ENCODE assay signal across 8 cellular contexts in genomic region chr11:108733479-108734116, GRCh38.
DNase-seq lines count a peak whose midpoint lies in the region; ATAC-seq and TF ChIP-seq lines count a peak whose summit lies in the region.

No MANE protein-coding gene starts in this region.

- no peaks in the 10 kb centered on the region for H3K27me3 Mint-ChIP-seq in activated naive CD4-positive, alpha-beta T cell treated with anti-CD3 and anti-CD28 coated beads, Interleukin-2, amount 50 U/mL, for 24 hours

- no peaks in the 10 kb centered on the region for H3K9me2 ChIP-seq in Karpas-422 (replicated peaks; ENCODE audit: insufficient read depth, low read length)

- H3K4me3 ChIP-seq in Karpas-422 (ENCODE audit: low read length) (no peak overlapping the region), osteoblast (ENCODE audit: insufficient read depth, low read length) (peak overlapping the region; percentile 44)

- H3K4me2 ChIP-seq in Karpas-422 (ENCODE audit: low read depth, low read length, poor library complexity, severe bottlenecking): peak overlapping the region; percentile 0
- peak overlapping the region; percentile 50 for H3K4me2 ChIP-seq in osteoblast (ENCODE audit: insufficient read depth, low read length)

- ATAC-seq in GM18517 (IDR thresholded peaks at IDR 0.05; ENCODE audit: unreplicated experiment) (peak; percentile 90), GM21737 (IDR thresholded peaks at IDR 0.05; ENCODE audit: unreplicated experiment) (peak; percentile 84)

- H3K4me1 Mint-ChIP-seq in activated naive CD4-positive, alpha-beta T cell treated with anti-CD3 and anti-CD28 coated beads, Interleukin-2, amount 50 U/mL, for 24 hours: peaks cover 57% of the 10 kb centered on the region

- peak overlapping the region; percentile 40 for H3K4me3 Mint-ChIP-seq in activated naive CD4-positive, alpha-beta T cell treated with anti-CD3 and anti-CD28 coated beads, Interleukin-2, amount 50 U/mL, for 24 hours

- no peak for TF ChIP-seq CTCF in osteoblast (IDR thresholded peaks at IDR 0.05; ENCODE audit: extremely low read depth, low read depth, low read length)

- peaks cover 35% of the 10 kb centered on the region for H3K36me3 Mint-ChIP-seq in activated naive CD4-positive, alpha-beta T cell treated with anti-CD3 and anti-CD28 coated beads, Interleukin-2, amount 50 U/mL, for 24 hours

- H3K27ac ChIP-seq in Karpas-422 (ENCODE audit: low read length): peak overlapping the region; percentile 13
- peak overlapping the region; percentile 54 for H3K27ac ChIP-seq in osteoblast (ENCODE audit: low read depth, low read length)

- H3K9me3 ChIP-seq in Karpas-422 (ENCODE audit: low read length): no peaks in the 10 kb centered on the region; the same call in 1 of the 2 replicates
- no peaks in the 10 kb centered on the region for H3K9me3 ChIP-seq in osteoblast (ENCODE audit: low read depth, low read length)

- no peaks in the 10 kb centered on the region for H3K9me3 Mint-ChIP-seq in activated naive CD4-positive, alpha-beta T cell treated with anti-CD3 and anti-CD28 coated beads, Interleukin-2, amount 50 U/mL, for 24 hours

- peaks cover 99% of the 10 kb centered on the region for H3K79me2 ChIP-seq in Karpas-422 (ENCODE audit: low read length)
- peaks cover 34% of the 10 kb centered on the region for H3K79me2 ChIP-seq in osteoblast (ENCODE audit: insufficient read depth, low read length)

- H3K36me3 ChIP-seq in Karpas-422 (ENCODE audit: insufficient read depth, low read length) (peaks cover 26% of the 10 kb centered on the region), osteoblast (ENCODE audit: insufficient read depth, low read length) (no peaks in the 10 kb centered on the region)

- H3K27me3 ChIP-seq in Karpas-422 (ENCODE audit: low read length) (no peaks in the 10 kb centered on the region), osteoblast (ENCODE audit: insufficient read depth, low read length) (no peaks in the 10 kb centered on the region)

- H3K27ac Mint-ChIP-seq in activated naive CD4-positive, alpha-beta T cell treated with anti-CD3 and anti-CD28 coated beads, Interleukin-2, amount 50 U/mL, for 24 hours: peak overlapping the region; percentile 85

- H4K20me1 ChIP-seq in Karpas-422 (ENCODE audit: insufficient read depth, low read depth, low read length) (no peaks in the 10 kb centered on the region), osteoblast (ENCODE audit: insufficient read depth, low read length) (peaks cover 4% of the 10 kb centered on the region)

- H3K4me1 ChIP-seq in Karpas-422 (ENCODE audit: low read length) (peaks cover 48% of the 10 kb centered on the region), osteoblast (ENCODE audit: insufficient read depth, low read length) (peaks cover 30% of the 10 kb centered on the region)

- H2AFZ ChIP-seq in Karpas-422 (ENCODE audit: low read length) (no peak overlapping the region), osteoblast (ENCODE audit: low read length) (no peak overlapping the region)

- no peak overlapping the region for H3K9ac ChIP-seq in Karpas-422 (ENCODE audit: low read length)

- DNase-seq in Karpas-422 (peak; percentile 65), osteoblast (ENCODE audit: insufficient read length, low spot score, missing footprints) (no peak), NCI-H2196 treated with DMSO at 0.1 percent for 48 hours (lab: John Stamatoyannopoulos, UW; ENCODE audit: unreplicated experiment) (no peak), NCI-H1417 treated with DMSO at 0.1 percent for 48 hours (lab: John Stamatoyannopoulos, UW) (no peak)
- no peak for DNase-seq in central memory CD4-positive, alpha-beta T cell
